Comparison of ENCODE assay signal across 8 cellular contexts in genomic region chr5:148179234-148179824, GRCh38. TPM values are rescaled to one million over a fixed set of nuclear protein-coding genes. Genes with fewer than 3 reads are reported as not detected.
DNase-seq lines count a peak whose midpoint lies in the region; ATAC-seq, FAIRE-seq and TF ChIP-seq lines count a peak whose summit lies in the region.

No MANE protein-coding gene starts in this region.

- H3K4me1 ChIP-seq in keratinocyte (ENCODE audit: control insufficient read depth, extremely low read depth, insufficient read depth, low read length) (no peaks in the 10 kb centered on the region), testis (no peaks in the 10 kb centered on the region)

- peak; percentile 89 for ATAC-seq in HG03039 (IDR thresholded peaks at IDR 0.05; ENCODE audit: unreplicated experiment)

- H3K27ac Mint-ChIP-seq in brain, result no peak overlapping the region

- TF ChIP-seq POLR2A in testis (IDR thresholded peaks at IDR 0.05), result no peak

- H3K36me3 ChIP-seq in keratinocyte (ENCODE audit: control insufficient read depth in 2 of 2, extremely low read depth in 1 of 2, insufficient read depth in 2 of 2, low read length in 2 of 2), result no peaks in the 10 kb centered on the region
- H3K36me3 ChIP-seq in testis (ENCODE audit: low read depth, missing control alignments), result no peaks in the 10 kb centered on the region

- dilution Hi-C loops in keratinocyte (cut with MboI; ENCODE audit: extremely low pct_ligation_motif_present, low sequenced_read_pairs), result no loop called here

- H3K9me3 ChIP-seq in keratinocyte (ENCODE audit: control insufficient read depth, low read depth, low read length), result no peaks in the 10 kb centered on the region
- no peaks in the 10 kb centered on the region for H3K9me3 ChIP-seq in testis

- intact Hi-C loops in testis (cut with DNase I; ENCODE audit: low total_unique reads), result no loop called here

- H3K27me3 ChIP-seq in keratinocyte (ENCODE audit: control insufficient read depth, extremely low read depth, insufficient read depth, low read length) (no peaks in the 10 kb centered on the region), testis (no peaks in the 10 kb centered on the region)

- DNase-seq in NCI-H460 (ENCODE audit: extremely low read depth, low read depth) (peak; percentile 75), keratinocyte (ENCODE audit: low read depth, low spot score) (peak; percentile 41), testis (no peak)
- no peak for DNase-seq in activated effector memory CD4-positive, alpha-beta T cell treated with anti-CD3 and anti-CD28 coated beads, Interleukin-2, amount 50 U/mL, for 16 hours

- TF ChIP-seq CTCF in GM12875 (IDR thresholded peaks at IDR 0.05; ENCODE audit: borderline replicate concordance, insufficient read depth, low read depth, low read length), result peak; percentile 50; the same call in 1 of the 2 replicates
- peak; percentile 77 to 84 for TF ChIP-seq CTCF in brain (conservative IDR thresholded peaks at IDR 0.05)
- peak in 2 of 3 experiments; percentile 55 to 72 for TF ChIP-seq CTCF in keratinocyte (optimal IDR thresholded peaks at IDR 0.05 in 1 of 3, IDR thresholded peaks at IDR 0.05 in 1 of 3, conservative IDR thresholded peaks at IDR 0.05 in 1 of 3; ENCODE audit: extremely low read depth in 1 of 3, insufficient read depth in 2 of 3, low read length in 3 of 3)
- peak; percentile 55 to 65 (median 57) for TF ChIP-seq CTCF in testis (IDR thresholded peaks at IDR 0.05)

- 42 to 48% methylated on average over 3 of the region's 3 CpGs for WGBS in testis, 2 donors

- H3K4me1 Mint-ChIP-seq in brain, result no peaks in the 10 kb centered on the region

- no peak overlapping the region for H3K4me2 ChIP-seq in keratinocyte (ENCODE audit: control insufficient read depth, extremely low read depth, insufficient read depth, low read depth, low read length)

- H3K4me3 Mint-ChIP-seq in brain, result no peak overlapping the region

- no peak overlapping the region for H2AFZ ChIP-seq in keratinocyte (ENCODE audit: control insufficient read depth, low read length)

- H3K27ac ChIP-seq in keratinocyte (ENCODE audit: control insufficient read depth, insufficient read depth, low read length) (no peak overlapping the region), testis (no peak overlapping the region)

- no peak overlapping the region for H3K9ac ChIP-seq in keratinocyte (ENCODE audit: control insufficient read depth, extremely low read depth, insufficient read depth, low read length)

- H3K9me3 Mint-ChIP-seq in brain, result no peaks in the 10 kb centered on the region

- no peaks in the 10 kb centered on the region for H3K79me2 ChIP-seq in keratinocyte (ENCODE audit: control insufficient read depth, insufficient read depth, low read length)

- FAIRE-seq in A204.1 (lab: Jason Lieb, UNC) (peak; percentile 94), keratinocyte (lab: Jason Lieb, UNC) (peak; percentile 74)

- no peaks in the 10 kb centered on the region for H3K9me1 ChIP-seq in keratinocyte (ENCODE audit: control insufficient read depth, extremely low read depth, insufficient read depth, low read length)

- H3K4me3 ChIP-seq in GM12875 (ENCODE audit: low read depth, low read length), result no peak overlapping the region
- no peak overlapping the region for H3K4me3 ChIP-seq in keratinocyte (ENCODE audit: control insufficient read depth in 2 of 3, extremely low read depth in 1 of 3, insufficient read depth in 2 of 3, low read depth in 1 of 3, low read length in 3 of 3)
- H3K4me3 ChIP-seq in testis, result no peak overlapping the region

- H3K36me3 Mint-ChIP-seq in brain, result no peaks in the 10 kb centered on the region

- H4K20me1 ChIP-seq in keratinocyte (ENCODE audit: control insufficient read depth, extremely low read depth, insufficient read depth, low read length), result no peaks in the 10 kb centered on the region

- no peaks in the 10 kb centered on the region for H3K27me3 Mint-ChIP-seq in brain

RNA-seq across cellular contexts. Expression of gene SPINK14, which starts 11.0 kb away (rescaled TPM):
- not detected in 2 replicates for total RNA-seq in NCI-H460 (2014; rRNA removed; shearing (Covaris generic))
- polyA plus RNA-seq in NCI-H460 (2014; cell fraction: nucleus; rRNA removed), result not detected in 2 replicates
- polyA plus RNA-seq in brain (ENCODE audit: insufficient read depth, low read depth, low replicate concordance), result not detected
- polyA plus RNA-seq in keratinocyte, result not detected in 3 replicates
- not detected for polyA plus RNA-seq in keratinocyte (2011; ENCODE audit: low read depth)
- polyA plus RNA-seq in keratinocyte (2011; cell fraction: cytosol; rRNA removed), result not detected in 2 replicates
- not detected in 2 replicates for polyA plus RNA-seq in keratinocyte (2011; cell fraction: nucleus; rRNA removed)
- not detected in 2 replicates for polyA plus RNA-seq in keratinocyte (2012; ENCODE audit: low replicate concordance)
- not detected in 3 replicates for polyA minus RNA-seq in keratinocyte
- polyA minus RNA-seq in keratinocyte (2011; cell fraction: cytosol; rRNA and poly(A)+ RNA removed), result not detected
- not detected in 2 replicates for polyA minus RNA-seq in keratinocyte (2011; cell fraction: nucleus; rRNA and poly(A)+ RNA removed)
- total RNA-seq in testis, result not detected
- not detected for polyA plus RNA-seq in testis (ENCODE audit: insufficient read depth, low read depth, low replicate concordance)

RNA-seq across cellular contexts. Expression of gene SPINK6, which starts 23.5 kb away (rescaled TPM):
- 0.52 and 0.59 TPM in 2 replicates for total RNA-seq in NCI-H460 (2014; rRNA removed; shearing (Covaris generic))
- polyA plus RNA-seq in NCI-H460 (2014; cell fraction: nucleus; rRNA removed), result not detected in 2 replicates
- polyA plus RNA-seq in brain (ENCODE audit: insufficient read depth, low read depth, low replicate concordance), result not detected
- polyA plus RNA-seq in keratinocyte, result 25.8 to 67.7 TPM (median 35.5 TPM) in 3 replicates
- polyA plus RNA-seq in keratinocyte (2011; ENCODE audit: low read depth), result 16.1 TPM
- polyA plus RNA-seq in keratinocyte (2011; cell fraction: cytosol; rRNA removed), result 94.6 and 190 TPM in 2 replicates
- polyA plus RNA-seq in keratinocyte (2011; cell fraction: nucleus; rRNA removed), result 44.7 and 49.8 TPM in 2 replicates
- polyA plus RNA-seq in keratinocyte (2012; ENCODE audit: low replicate concordance), result 21.2 and 113 TPM in 2 replicates
- 2.4 to 12.5 TPM (median 5.9 TPM) in 3 replicates for polyA minus RNA-seq in keratinocyte
- 10.6 TPM for polyA minus RNA-seq in keratinocyte (2011; cell fraction: cytosol; rRNA and poly(A)+ RNA removed)
- polyA minus RNA-seq in keratinocyte (2011; cell fraction: nucleus; rRNA and poly(A)+ RNA removed), result 4.9 and 8.7 TPM in 2 replicates
- total RNA-seq in testis, result not detected
- not detected for polyA plus RNA-seq in testis (ENCODE audit: insufficient read depth, low read depth, low replicate concordance)

RNA-seq across cellular contexts. Expression of gene MARCOL, which starts 59.0 kb away (rescaled TPM):
- 2.3 and 3.8 TPM in 2 replicates for total RNA-seq in NCI-H460 (2014; rRNA removed; shearing (Covaris generic))
- 2.8 and 3.8 TPM in 2 replicates for polyA plus RNA-seq in NCI-H460 (2014; cell fraction: nucleus; rRNA removed)
- polyA plus RNA-seq in brain (ENCODE audit: insufficient read depth, low read depth, low replicate concordance) (not detected), keratinocyte (not detected in 3 replicates), testis (ENCODE audit: insufficient read depth, low read depth, low replicate concordance) (not detected)
- polyA plus RNA-seq in keratinocyte (2011; ENCODE audit: low read depth), result not detected
- not detected in 2 replicates for polyA plus RNA-seq in keratinocyte (2011; cell fraction: cytosol; rRNA removed)
- not detected in 2 replicates for polyA plus RNA-seq in keratinocyte (2011; cell fraction: nucleus; rRNA removed)
- polyA plus RNA-seq in keratinocyte (2012; ENCODE audit: low replicate concordance), result not detected in 2 replicates
- polyA minus RNA-seq in keratinocyte, result not detected in 3 replicates
- not detected for polyA minus RNA-seq in keratinocyte (2011; cell fraction: cytosol; rRNA and poly(A)+ RNA removed)
- not detected in 2 replicates for polyA minus RNA-seq in keratinocyte (2011; cell fraction: nucleus; rRNA and poly(A)+ RNA removed)
- total RNA-seq in testis, result not detected

Comparison
In these comparisons a context has a peak if more than half of its experiments do, and no peak if none do; other contexts are left out.
1. DNase-seq: peak in NCI-H460 (single experiment) and keratinocyte (single experiment); none in testis (single experiment) and activated effector memory CD4-positive, alpha-beta T cell treated with anti-CD3 and anti-CD28 coated beads, Interleukin-2, amount 50 U/mL, for 16 hours (single experiment).
2. RNA of gene SPINK6, which starts 23.5 kb away (polyA plus RNA-seq): 16.1 to 190 TPM in keratinocyte; not detected in brain (single experiment) and not detected in testis (single experiment); every median in the first group is over 10 times any median in the second.
3. Peak in every context shown above with its lines, with median percentiles within 50 percentile points of each other: CTCF ChIP-seq.